9 cellular contexts compared by ENCODE assay signal in genomic region chr2:113876503-113877387, GRCh38. TPM values are rescaled to one million over a fixed set of nuclear protein-coding genes. Genes with fewer than 3 reads are reported as not detected.
DNase-seq lines count a peak whose midpoint lies in the region; ATAC-seq, FAIRE-seq and TF ChIP-seq lines count a peak whose summit lies in the region.
"Had no signal": no experiment of that assay in that cellular context is flagged by ENCODE, and none has a peak within 500 bp of the region (broad histone marks: within the 10 kb centered on the region; RNA-seq: fewer than 3 reads in every experiment).

No MANE protein-coding gene starts in this region.

- no peaks in the 10 kb centered on the region for H3K9me3 ChIP-seq in kidney (ENCODE audit: control insufficient read depth in 1 of 2, low read length in 2 of 2)
- no peaks in the 10 kb centered on the region for H3K9me3 ChIP-seq in A673 (ENCODE audit: low read depth, low read length, poor library complexity, severe bottlenecking)
- H3K9me3 ChIP-seq: BLaER1 had no signal

- POLR2A ChIA-PET in A673 (lab: Charles Lee; ENCODE audit: low non-redundant PET): no interaction called here

- H3K36me3 ChIP-seq in kidney (ENCODE audit: control insufficient read depth in 1 of 2, insufficient read depth in 2 of 2, low read length in 2 of 2): no peaks in the 10 kb centered on the region
- no peaks in the 10 kb centered on the region for H3K36me3 ChIP-seq in A673 (ENCODE audit: insufficient read depth, low read length, poor library complexity, severe bottlenecking)

- no peak for TF ChIP-seq CTCF in kidney (IDR thresholded peaks at IDR 0.05; ENCODE audit: borderline replicate concordance, extremely low read depth, insufficient read depth)
- TF ChIP-seq CTCF in A673 (conservative IDR thresholded peaks at IDR 0.05; ENCODE audit: low read depth, low read length): no peak

- peak overlapping the region; percentile 4 to 8 for H3K27ac ChIP-seq in kidney (ENCODE audit: low read depth in 2 of 2, low read length in 2 of 2)
- H3K27ac ChIP-seq in A673 (ENCODE audit: low read depth, low read length, poor library complexity, severe bottlenecking): no peak overlapping the region
- H3K27ac ChIP-seq: BLaER1 had no signal

- DNase-seq in left ventricle myocardium superior (peak; percentile 38), cardiac septum (ENCODE audit: low spot score) (no peak), kidney (peak; percentile 91), A673 (ENCODE audit: low spot score) (no peak)
- peak; percentile 46 for DNase-seq in activated CD8-positive, alpha-beta memory T cell treated with anti-CD3 and anti-CD28 coated beads, Interleukin-2, amount 50 U/mL, for 4 hours
- DNase-seq in stimulated activated CD8-positive, alpha-beta memory T cell treated with anti-CD3 and anti-CD28 coated beads, Interleukin-7, amount 100 ng/mL, for 1 hour (ENCODE audit: low read depth in 2 of 2): peak; percentile 13 to 41

- CTCF ChIA-PET in A673 (lab: Charles Lee): interaction anchor here (0.6 kb wide), 1 partner anchor 13 kb away, joined by 3 read pairs; the partner anchor contains the start of gene ACTR3

- H3K4me3 ChIP-seq in kidney (ENCODE audit: low read length in 2 of 2) (no peak overlapping the region), A673 (ENCODE audit: low read depth, low read length, poor library complexity, severe bottlenecking) (no peak overlapping the region)
- H3K4me3 ChIP-seq: BLaER1 had no signal

- H3K9ac ChIP-seq in kidney (ENCODE audit: low read length in 2 of 2): no peak overlapping the region
- H3K9ac ChIP-seq: BLaER1 had no signal

- H3K4me1 ChIP-seq in kidney (ENCODE audit: control insufficient read depth in 1 of 2, insufficient read depth in 1 of 2, low read depth in 1 of 2, low read length in 2 of 2) (peaks cover 2 to 7% of the 10 kb centered on the region in 2 donors), A673 (ENCODE audit: insufficient read depth, low read length, poor library complexity, severe bottlenecking) (peaks cover 27% of the 10 kb centered on the region)

- H3K27me3 ChIP-seq in A673 (replicated peaks; ENCODE audit: insufficient read depth, low read depth, low read length, poor library complexity): no peaks in the 10 kb centered on the region
- H3K27me3 ChIP-seq: BLaER1 had no signal

- no TSS peak for BruUV-seq in A673 (replicated peaks; lab: Mats Ljungman, UMichigan)

- no peak for FAIRE-seq in kidney (lab: Jason Lieb, UNC)

- ATAC-seq in left ventricle myocardium superior (peak; percentile 56), HG02885 (IDR thresholded peaks at IDR 0.05; ENCODE audit: poor library complexity, unreplicated experiment) (no peak), GM18870 (IDR thresholded peaks at IDR 0.05; ENCODE audit: unreplicated experiment) (no peak)

- intact Hi-C loops in left ventricle myocardium superior (cut with micrococcal nuclease): no loop called here
- intact Hi-C loops in cardiac septum (cut with DNase I): no loop called here
- intact Hi-C loops in kidney (cut with DNase I): no loop called here
- intact Hi-C loops in A673 (cut with micrococcal nuclease; ENCODE audit: unreplicated experiment): no loop called here

RNA-seq across cellular contexts. Expression of gene ACTR3, which starts 13.1 kb away (rescaled TPM):
- total RNA-seq in left ventricle myocardium superior (117 TPM), cardiac septum (152 TPM), kidney (265 TPM), A673 (2021) (282 and 340 TPM in 2 replicates)
- polyA plus RNA-seq in kidney (ENCODE audit: insufficient read depth, low read depth, low replicate concordance): 69.3 TPM

Comparison
In these comparisons a context has a peak if more than half of its experiments do, and no peak if none do; other contexts are left out.
1. DNase-seq: peak in left ventricle myocardium superior (single experiment), activated CD8-positive, alpha-beta memory T cell treated with anti-CD3 and anti-CD28 coated beads, Interleukin-2, amount 50 U/mL, for 4 hours (single experiment), kidney (single experiment) and stimulated activated CD8-positive, alpha-beta memory T cell treated with anti-CD3 and anti-CD28 coated beads, Interleukin-7, amount 100 ng/mL, for 1 hour (2 of 2); none in cardiac septum (single experiment) and A673 (single experiment).